Comparison of ENCODE assay signal across 7 cellular contexts in genomic region chr15:93202405-93202804, GRCh38.
"Had no signal": no experiment of that assay in that cellular context is flagged by ENCODE, and none has a peak within 500 bp of the region (broad histone marks: within the 10 kb centered on the region; RNA-seq: fewer than 3 reads in every experiment).

No MANE protein-coding gene starts in this region.

- H3K4me3 Mint-ChIP-seq: GM23338, HFFc6 had no signal

- H3K4me1 ChIP-seq: HAP-1 had no signal

- H3K4me3 ChIP-seq: GM23338, HAP-1, K562 had no signal

- H3K27ac Mint-ChIP-seq: GM23338, HFFc6 had no signal

- H2AFZ ChIP-seq: GM23338 had no signal

- H3K9me3 ChIP-seq: HAP-1 had no signal

- H3K36me3 ChIP-seq: HAP-1 had no signal

- DNase-seq: HFFc6, IMR-90, KG1 had no signal

- ATAC-seq: HCT116, K562 had no signal

- H3K4me2 ChIP-seq: GM23338 had no signal
